ENCODE assay signal across 13 cellular contexts in the genomic region with DNA sequence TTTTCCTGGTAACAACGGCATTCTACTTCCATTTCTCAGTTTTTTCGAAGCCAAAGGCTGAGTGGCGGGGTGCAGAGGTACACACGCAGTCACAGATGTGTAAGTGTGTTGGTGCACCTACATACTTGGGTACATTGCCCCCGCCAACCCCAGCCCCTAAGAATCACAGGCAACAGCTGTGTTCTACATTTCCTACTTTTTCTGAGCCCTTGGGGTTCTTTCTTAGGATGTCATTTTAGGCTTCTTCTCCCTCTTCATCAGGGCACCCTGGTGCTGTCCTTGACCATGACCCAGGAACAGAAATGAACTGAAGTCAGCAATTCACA.
"Had no signal": no experiment of that assay in that cellular context is flagged by ENCODE, and none has a peak within 500 bp of the region (broad histone marks: within the 10 kb centered on the region; RNA-seq: fewer than 3 reads in every experiment).

No MANE protein-coding gene starts in this region.

- H3K4me3 ChIP-seq: gastrocnemius medialis, left lung, transverse colon had no signal

- H3K27me3 ChIP-seq: gastrocnemius medialis, transverse colon had no signal

- H3K4me3 Mint-ChIP-seq: activated CD8-positive, alpha-beta T cell treated with anti-CD3 and anti-CD28 coated beads, Interleukin-2, amount 10 ng/mL, durations not matched to agents 7 days and 5 days; brain; central memory CD8-positive, alpha-beta T cell; T-helper 2 cell treated with Interferon-gamma antibody and Interleukin-4, amounts not matched to agents 5 μg/mL and 100 μg/mL, for 36 hours had no signal

- H3K36me3 ChIP-seq: gastrocnemius medialis, left lung, transverse colon had no signal

- ATAC-seq: gastrocnemius medialis had no signal

- DNase-seq: activated CD8-positive, alpha-beta T cell treated with anti-CD3 and anti-CD28 coated beads, Interleukin-2, amount 10 ng/mL, durations not matched to agents 7 days and 5 days; activated T-cell treated with anti-CD3 and anti-CD28 coated beads, Interleukin-2, amount 50 U/mL, for 1 hour; cortex of kidney; effector memory CD4-positive, alpha-beta T cell; gastrocnemius medialis; islet precursor cell; left lung; retina; stimulated activated CD4-positive, alpha-beta T cell treated with anti-CD3 and anti-CD28 coated beads, Interleukin-4, amount 100 ng/mL, for 1 hour; transverse colon had no signal

- H3K27ac ChIP-seq: gastrocnemius medialis, left lung, transverse colon had no signal

- H3K4me1 Mint-ChIP-seq: brain had no signal

- H3K27ac Mint-ChIP-seq: activated CD8-positive, alpha-beta T cell treated with anti-CD3 and anti-CD28 coated beads, Interleukin-2, amount 10 ng/mL, durations not matched to agents 7 days and 5 days; brain; T-helper 2 cell treated with Interferon-gamma antibody and Interleukin-4, amounts not matched to agents 5 μg/mL and 100 μg/mL, for 36 hours had no signal

- H3K36me3 Mint-ChIP-seq: brain had no signal

- H3K4me1 ChIP-seq: gastrocnemius medialis, left lung, transverse colon had no signal

- H3K9me3 ChIP-seq: gastrocnemius medialis, transverse colon had no signal
